In the genomic region with DNA sequence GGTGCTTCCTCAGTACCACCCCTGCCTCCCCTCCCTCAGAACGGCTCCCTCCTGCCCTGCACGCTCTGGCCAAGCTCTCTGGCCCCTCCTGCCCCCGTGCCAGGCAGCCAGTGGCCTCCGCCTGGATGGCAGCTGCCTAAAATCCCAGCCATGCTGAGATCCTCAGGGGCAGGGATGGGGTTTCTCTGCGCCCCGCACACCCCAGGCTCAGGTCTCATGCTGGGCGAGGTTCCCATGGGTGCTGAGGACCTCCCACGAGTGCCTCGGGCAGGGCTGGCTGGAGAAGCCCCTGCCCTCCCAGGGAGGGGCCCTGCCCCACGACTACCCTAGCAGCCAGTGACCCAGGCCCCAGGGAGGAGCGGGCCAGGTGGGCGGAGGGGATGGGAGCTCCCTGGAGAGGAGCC, we compare ENCODE assay signal across 24 cellular contexts. TPM values are rescaled to one million over a fixed set of nuclear protein-coding genes. Genes with fewer than 3 reads are reported as not detected.
DNase-seq lines count a peak whose midpoint lies in the region; ATAC-seq, FAIRE-seq and TF ChIP-seq lines count a peak whose summit lies in the region.
"Had no signal": no experiment of that assay in that cellular context is flagged by ENCODE, and none has a peak within 500 bp of the region (broad histone marks: within the 10 kb centered on the region; RNA-seq: fewer than 3 reads in every experiment).

No MANE protein-coding gene starts in this region.

- H3K9me3 ChIP-seq in osteoblast (ENCODE audit: low read depth, low read length), result no peaks in the 10 kb centered on the region
- H3K9me3 ChIP-seq in pancreas, result no peaks in the 10 kb centered on the region

- intact Hi-C loops in activated CD4-positive, alpha-beta T cell treated with anti-CD3 and anti-CD28 coated beads for 36 hours (cut with DNase I, micrococcal nuclease), result loop anchor here in 1 of 2 experiments (10.0 kb wide), 2 partner anchors 330 to 530 kb away; partner anchors contain the start of genes ABHD16B, TCEA2 and TPD52L2
- intact Hi-C loops in activated CD4-positive, alpha-beta T cell treated with anti-CD3 and anti-CD28 coated beads, Interleukin-2, amount 10 ng/mL, durations not matched to agents 24 days and 14 days (cut with micrococcal nuclease), result no loop called here
- intact Hi-C loops in pancreas (cut with DNase I), result no loop called here

- no peaks in the 10 kb centered on the region for H3K27me3 Mint-ChIP-seq in activated CD4-positive, alpha-beta T cell treated with anti-CD3 and anti-CD28 coated beads for 36 hours
- H3K27me3 Mint-ChIP-seq in activated CD4-positive, alpha-beta T cell treated with anti-CD3 and anti-CD28 coated beads, Interleukin-2, amount 10 ng/mL, durations not matched to agents 24 days and 14 days, result no peaks in the 10 kb centered on the region
- no peaks in the 10 kb centered on the region for H3K27me3 Mint-ChIP-seq in WTC11 (ENCODE audit: low read depth)
- H3K27me3 Mint-ChIP-seq: brain; CD4-positive, CD25-positive, alpha-beta regulatory T cell; T-cell had no signal

- no peak for ATAC-seq in activated CD4-positive, alpha-beta T cell treated with anti-CD3 and anti-CD28 coated beads for 36 hours
- ATAC-seq in WTC11, result no peak
- ATAC-seq in pancreas, result no peak
- ATAC-seq: left cardiac atrium; stimulated activated effector memory CD8-positive, alpha-beta T cell treated with anti-CD3 and anti-CD28 coated beads, Interleukin-12 subunit alpha, Interleukin-12 subunit beta, amount 100 ng/mL, for 72 hours; T-cell had no signal

- H3K4me3 Mint-ChIP-seq in activated CD4-positive, alpha-beta T cell treated with anti-CD3 and anti-CD28 coated beads for 36 hours, result no peak overlapping the region
- H3K4me3 Mint-ChIP-seq in activated CD4-positive, alpha-beta T cell treated with anti-CD3 and anti-CD28 coated beads, Interleukin-2, amount 10 ng/mL, durations not matched to agents 24 days and 14 days, result no peak overlapping the region
- H3K4me3 Mint-ChIP-seq in WTC11, result no peak overlapping the region
- H3K4me3 Mint-ChIP-seq: brain; stimulated activated effector memory CD8-positive, alpha-beta T cell treated with anti-CD3 and anti-CD28 coated beads, Interleukin-12 subunit alpha, Interleukin-12 subunit beta, amount 100 ng/mL, for 72 hours; T-cell had no signal

- CTCF ChIA-PET in activated CD4-positive, alpha-beta T cell treated with anti-CD3 and anti-CD28 coated beads for 36 hours (lab: Charles Lee), result no interaction called here
- CTCF ChIA-PET in WTC11 (lab: Charles Lee), result interaction anchor here (1.0 to 4.8 kb wide), 7 partner anchors 14 to 446 kb away, joined by 3 to 33 read pairs (median 5); partner anchors contain the start of genes PPDPF and PRPF6

- H3K27me3 ChIP-seq in osteoblast (ENCODE audit: insufficient read depth, low read length) (peaks cover 10% of the 10 kb centered on the region), pancreas (no peaks in the 10 kb centered on the region)
- H3K27me3 ChIP-seq: hepatocyte had no signal

- no peaks in the 10 kb centered on the region for H3K79me2 ChIP-seq in osteoblast (ENCODE audit: insufficient read depth, low read length)
- H3K79me2 ChIP-seq: hepatocyte had no signal

- POLR2A ChIA-PET in activated CD4-positive, alpha-beta T cell treated with anti-CD3 and anti-CD28 coated beads for 36 hours (lab: Charles Lee), result no interaction called here
- POLR2A ChIA-PET in WTC11 (lab: Charles Lee), result interaction anchor here (1.5 kb wide), 1 partner anchor 13 kb away, joined by 5 read pairs; the partner anchor contains the start of gene PPDPF

- no peak for TF ChIP-seq CTCF in WTC11 (IDR thresholded peaks at IDR 0.05)
- TF ChIP-seq CTCF in osteoblast (IDR thresholded peaks at IDR 0.05; ENCODE audit: extremely low read depth, low read depth, low read length), result no peak
- no peak for TF ChIP-seq CTCF in pancreas (IDR thresholded peaks at IDR 0.05)

- H3K9me3 Mint-ChIP-seq in activated CD4-positive, alpha-beta T cell treated with anti-CD3 and anti-CD28 coated beads for 36 hours (ENCODE audit: low read depth), result no peaks in the 10 kb centered on the region
- H3K9me3 Mint-ChIP-seq in activated CD4-positive, alpha-beta T cell treated with anti-CD3 and anti-CD28 coated beads, Interleukin-2, amount 10 ng/mL, durations not matched to agents 24 days and 14 days, result no peaks in the 10 kb centered on the region
- no peaks in the 10 kb centered on the region for H3K9me3 Mint-ChIP-seq in WTC11
- H3K9me3 Mint-ChIP-seq: brain; CD4-positive, CD25-positive, alpha-beta regulatory T cell; stimulated activated effector memory CD8-positive, alpha-beta T cell treated with anti-CD3 and anti-CD28 coated beads, Interleukin-12 subunit alpha, Interleukin-12 subunit beta, amount 100 ng/mL, for 72 hours; T-cell had no signal

- no peak overlapping the region for H3K27ac ChIP-seq in osteoblast (ENCODE audit: low read depth, low read length)
- peak overlapping the region in 2 of 4 donors; percentile 30 to 52 for H3K27ac ChIP-seq in pancreas
- H3K27ac ChIP-seq: hepatocyte had no signal

- H3K27ac Mint-ChIP-seq in activated CD4-positive, alpha-beta T cell treated with anti-CD3 and anti-CD28 coated beads for 36 hours, result no peak overlapping the region
- no peak overlapping the region for H3K27ac Mint-ChIP-seq in activated CD4-positive, alpha-beta T cell treated with anti-CD3 and anti-CD28 coated beads, Interleukin-2, amount 10 ng/mL, durations not matched to agents 24 days and 14 days
- H3K27ac Mint-ChIP-seq in WTC11, result no peak overlapping the region
- H3K27ac Mint-ChIP-seq: brain; CD4-positive, CD25-positive, alpha-beta regulatory T cell; stimulated activated effector memory CD8-positive, alpha-beta T cell treated with anti-CD3 and anti-CD28 coated beads, Interleukin-12 subunit alpha, Interleukin-12 subunit beta, amount 100 ng/mL, for 72 hours; T-cell had no signal

- peaks cover 8% of the 10 kb centered on the region for H3K4me1 ChIP-seq in osteoblast (ENCODE audit: insufficient read depth, low read length)
- peaks cover 4 to 10% (median 10%) of the 10 kb centered on the region in 3 donors for H3K4me1 ChIP-seq in pancreas

- no peaks in the 10 kb centered on the region for H4K20me1 ChIP-seq in osteoblast (ENCODE audit: insufficient read depth, low read length)

- FAIRE-seq in pancreas (lab: Jason Lieb, UNC), result no peak

- no peak overlapping the region for H3K4me2 ChIP-seq in osteoblast (ENCODE audit: insufficient read depth, low read length)
- H3K4me2 ChIP-seq: hepatocyte, smooth muscle cell had no signal

- no peaks in the 10 kb centered on the region for H3K36me3 Mint-ChIP-seq in activated CD4-positive, alpha-beta T cell treated with anti-CD3 and anti-CD28 coated beads for 36 hours (ENCODE audit: low read depth)
- no peaks in the 10 kb centered on the region for H3K36me3 Mint-ChIP-seq in activated CD4-positive, alpha-beta T cell treated with anti-CD3 and anti-CD28 coated beads, Interleukin-2, amount 10 ng/mL, durations not matched to agents 24 days and 14 days (ENCODE audit: low read depth)
- no peaks in the 10 kb centered on the region for H3K36me3 Mint-ChIP-seq in WTC11
- H3K36me3 Mint-ChIP-seq: brain; CD4-positive, CD25-positive, alpha-beta regulatory T cell; T-cell had no signal

- H3K4me3 ChIP-seq in osteoblast (ENCODE audit: insufficient read depth, low read length), result no peak overlapping the region
- no peak overlapping the region for H3K4me3 ChIP-seq in pancreas
- H3K4me3 ChIP-seq: hepatocyte, smooth muscle cell had no signal

- WGBS in pancreas, 2 donors, result 48 to 54% methylated on average over 12 of the region's 12 CpGs

- no peak overlapping the region for H2AFZ ChIP-seq in osteoblast (ENCODE audit: low read length)
- H2AFZ ChIP-seq: hepatocyte had no signal

- H3K4me1 Mint-ChIP-seq in activated CD4-positive, alpha-beta T cell treated with anti-CD3 and anti-CD28 coated beads for 36 hours, result peaks cover 8% of the 10 kb centered on the region
- H3K4me1 Mint-ChIP-seq in activated CD4-positive, alpha-beta T cell treated with anti-CD3 and anti-CD28 coated beads, Interleukin-2, amount 10 ng/mL, durations not matched to agents 24 days and 14 days, result peaks cover 9% of the 10 kb centered on the region
- H3K4me1 Mint-ChIP-seq in WTC11, result 0 out of 2 replicates have a peak, but pooled peaks cover 2% of the 10 kb centered on the region

- peak; percentile 8 for DNase-seq in activated CD4-positive, alpha-beta T cell treated with anti-CD3 and anti-CD28 coated beads for 36 hours
- no peak for DNase-seq in activated CD4-positive, alpha-beta T cell treated with anti-CD3 and anti-CD28 coated beads, Interleukin-2, amount 10 ng/mL, durations not matched to agents 24 days and 14 days
- DNase-seq in WTC11 (ENCODE audit: low spot score), result no peak
- peak; percentile 91 for DNase-seq in osteoblast (ENCODE audit: insufficient read length, low spot score, missing footprints)
- no peak for DNase-seq in pancreas
- DNase-seq in AML-193 (lab: John Stamatoyannopoulos, UW), result no peak
- DNase-seq: activated naive CD4-positive, alpha-beta T cell; CD4-positive, CD25-positive, alpha-beta regulatory T cell; DND-41; KBM-7; NCI-H1092 treated with DMSO at 0.1 percent for 48 hours; RPMI8226; trophoblast cell had no signal

- H3K36me3 ChIP-seq in osteoblast (ENCODE audit: insufficient read depth, low read length), result no peaks in the 10 kb centered on the region
- no peaks in the 10 kb centered on the region for H3K36me3 ChIP-seq in pancreas

RNA-seq across cellular contexts. Expression of gene PTK6, which starts 2.7 kb away (rescaled TPM):
- under 1 TPM; 0.25 to 0.48 TPM for total RNA-seq in activated CD4-positive, alpha-beta T cell treated with anti-CD3 and anti-CD28 coated beads for 36 hours
- 0.19 and 0.35 TPM in 2 replicates for total RNA-seq in activated CD4-positive, alpha-beta T cell treated with anti-CD3 and anti-CD28 coated beads, Interleukin-2, amount 10 ng/mL, durations not matched to agents 24 days and 14 days
- total RNA-seq in WTC11 (2021) (0.22 to 0.53 TPM (median 0.32 TPM) in 3 replicates), osteoblast (under 0.01 TPM in 1 of 2 replicates, not detected in the other), pancreas (1 to 10 TPM in 3 of 6 donors, under 1 TPM in 3; 0.61 to 4.5 (median 1.2) TPM)
- polyA plus RNA-seq in pancreas, result 1 to 10 TPM in 1 of 2 donors, under 1 TPM in 1; 0.91 to 2.6 TPM
- total RNA-seq: smooth muscle cell had no signal
- polyA plus RNA-seq: fibroblast of lung had no signal

RNA-seq across cellular contexts. Expression of gene SRMS, which starts 13.1 kb away (rescaled TPM):
- not detected for total RNA-seq in activated CD4-positive, alpha-beta T cell treated with anti-CD3 and anti-CD28 coated beads for 36 hours
- not detected in 2 replicates for total RNA-seq in activated CD4-positive, alpha-beta T cell treated with anti-CD3 and anti-CD28 coated beads, Interleukin-2, amount 10 ng/mL, durations not matched to agents 24 days and 14 days
- 0.21 to 0.46 TPM (median 0.26 TPM) in 3 replicates for total RNA-seq in WTC11 (2021)
- not detected in 2 replicates for total RNA-seq in osteoblast
- total RNA-seq in pancreas, result not detected
- polyA plus RNA-seq in pancreas, result not detected
- total RNA-seq: A172; CD4-positive, CD25-positive, alpha-beta regulatory T cell; dermis microvascular lymphatic vessel endothelial cell; fibroblast of lung; hepatocyte; left cardiac atrium; mononuclear cell; osteocyte; smooth muscle cell; T-cell had no signal
- polyA plus RNA-seq: CD4-positive, CD25-positive, alpha-beta regulatory T cell; fibroblast of lung; hepatocyte; smooth muscle cell had no signal

RNA-seq across cellular contexts. Expression of gene PPDPF, which starts 13.9 kb away (rescaled TPM):
- total RNA-seq in activated CD4-positive, alpha-beta T cell treated with anti-CD3 and anti-CD28 coated beads for 36 hours, result 100 to 1,000 TPM; 119 to 133 TPM
- 125 and 130 TPM in 2 replicates for total RNA-seq in activated CD4-positive, alpha-beta T cell treated with anti-CD3 and anti-CD28 coated beads, Interleukin-2, amount 10 ng/mL, durations not matched to agents 24 days and 14 days
- total RNA-seq in WTC11 (2021) (170 to 210 TPM (median 205 TPM) in 3 replicates), osteoblast (52.2 and 85.4 TPM in 2 replicates), pancreas (100 to 1,000 TPM in 4 of 6 donors, 10 to 100 TPM in 2; 77.7 to 194 (median 134) TPM)
- 100 to 1,000 TPM; 205 to 224 TPM for polyA plus RNA-seq in pancreas

RNA-seq across cellular contexts. Expression of gene FNDC11, which starts 19.5 kb away (rescaled TPM):
- total RNA-seq in activated CD4-positive, alpha-beta T cell treated with anti-CD3 and anti-CD28 coated beads for 36 hours, result under 1 TPM; 0.18 to 0.27 TPM
- 0.12 and 0.16 TPM in 2 replicates for total RNA-seq in activated CD4-positive, alpha-beta T cell treated with anti-CD3 and anti-CD28 coated beads, Interleukin-2, amount 10 ng/mL, durations not matched to agents 24 days and 14 days
- total RNA-seq in WTC11 (2021) (3.4 to 3.8 TPM (median 3.6 TPM) in 3 replicates), osteoblast (under 0.01 TPM in 1 of 2 replicates, not detected in the other), pancreas (under 1 TPM in 4 of 6 donors, not detected in 2; 0.06 to 0.25 (median 0.09) TPM)
- polyA plus RNA-seq in pancreas, result under 1 TPM; 0.27 to 0.35 TPM

RNA-seq across cellular contexts. Expression of gene EEF1A2, which starts 35.5 kb away (rescaled TPM):
- total RNA-seq in activated CD4-positive, alpha-beta T cell treated with anti-CD3 and anti-CD28 coated beads for 36 hours, result under 1 TPM; 0.69 to 0.81 TPM
- 0.28 and 0.66 TPM in 2 replicates for total RNA-seq in activated CD4-positive, alpha-beta T cell treated with anti-CD3 and anti-CD28 coated beads, Interleukin-2, amount 10 ng/mL, durations not matched to agents 24 days and 14 days
- 26.0 to 35.7 TPM (median 34.9 TPM) in 3 replicates for total RNA-seq in WTC11 (2021)
- total RNA-seq in osteoblast, result not detected in 2 replicates
- total RNA-seq in pancreas, result 10 to 100 TPM in 4 of 6 donors, 1 to 10 TPM in 2; 5.0 to 22.9 (median 15.4) TPM
- polyA plus RNA-seq in pancreas, result 10 to 100 TPM; 28.2 to 86.9 TPM

Comparison
In these comparisons a context has a peak if more than half of its experiments do, and no peak if none do; other contexts are left out.
1. DNase-seq: peak in activated CD4-positive, alpha-beta T cell treated with anti-CD3 and anti-CD28 coated beads for 36 hours (single experiment) and osteoblast (single experiment); none in activated CD4-positive, alpha-beta T cell treated with anti-CD3 and anti-CD28 coated beads, Interleukin-2, amount 10 ng/mL, durations not matched to agents 24 days and 14 days (single experiment), WTC11 (single experiment), pancreas (0 of 6) and AML-193 (0 of 2).